Comparison of ENCODE assay signal across 12 cellular contexts in the genomic region with DNA sequence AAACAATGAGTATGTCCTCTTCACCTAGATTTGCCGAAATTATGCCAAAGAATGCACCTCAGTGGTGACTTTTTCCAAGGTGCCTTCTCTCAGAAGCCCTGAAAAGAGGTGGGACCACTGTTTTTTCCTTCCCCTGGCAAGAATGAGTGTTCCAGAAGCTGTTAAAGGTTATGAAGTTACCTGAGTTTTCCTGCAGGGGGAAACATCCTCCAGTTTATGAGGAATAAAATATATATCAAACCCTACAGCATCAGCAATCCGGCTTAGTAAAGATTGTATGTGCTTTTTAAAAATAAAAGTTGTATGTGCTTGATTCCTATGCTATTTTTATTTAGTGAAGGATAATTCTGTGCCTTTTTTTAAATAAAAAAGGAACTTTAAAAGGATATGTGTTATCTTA.
DNase-seq lines count a peak whose midpoint lies in the region; TF ChIP-seq lines count a peak whose summit lies in the region.
"Had no signal": no experiment of that assay in that cellular context is flagged by ENCODE, and none has a peak within 500 bp of the region (broad histone marks: within the 10 kb centered on the region; RNA-seq: fewer than 3 reads in every experiment).

No MANE protein-coding gene starts in this region.

- H3K36me3 ChIP-seq in brain microvascular endothelial cell (replicated peaks) (no peaks in the 10 kb centered on the region), neural progenitor cell (no peaks in the 10 kb centered on the region)
- H3K36me3 ChIP-seq: gastrocnemius medialis had no signal

- no peak overlapping the region for H3K4me2 ChIP-seq in neural progenitor cell

- H3K9ac ChIP-seq in neural progenitor cell: no peak overlapping the region

- H3K27ac ChIP-seq in brain microvascular endothelial cell (no peak overlapping the region), neural progenitor cell (no peak overlapping the region)
- H3K27ac ChIP-seq: gastrocnemius medialis had no signal

- H3K27ac Mint-ChIP-seq in neural progenitor cell: no peak overlapping the region
- H3K27ac Mint-ChIP-seq: activated CD4-positive, alpha-beta memory T cell treated with anti-CD3 and anti-CD28 coated beads, Interleukin-2, amount 10 ng/mL, durations not matched to agents 7 days and 5 days had no signal

- TF ChIP-seq CTCF in LNCaP clone FGC (IDR thresholded peaks at IDR 0.05; ENCODE audit: control insufficient read depth, extremely low read depth, insufficient read depth) (peak; percentile 44), brain microvascular endothelial cell (IDR thresholded peaks at IDR 0.05; ENCODE audit: low read depth, low read length, missing control alignments) (peak; percentile 14), neural progenitor cell (IDR thresholded peaks at IDR 0.05) (peak; percentile 59)

- H3K36me3 Mint-ChIP-seq in neural progenitor cell: no peaks in the 10 kb centered on the region

- H2AFZ ChIP-seq in neural progenitor cell (replicated peaks): no peak overlapping the region

- no peaks in the 10 kb centered on the region for H4K20me1 ChIP-seq in neural progenitor cell (ENCODE audit: low read depth)

- DNase-seq in DMS153 treated with DMSO at 0.1 percent for 48 hours (lab: John Stamatoyannopoulos, UW; ENCODE audit: unreplicated experiment): peak; percentile 18
- no peak for DNase-seq in DMS153 (lab: John Stamatoyannopoulos, UW)
- DNase-seq in LNCaP clone FGC (ENCODE audit: low read depth): no peak
- DNase-seq in brain microvascular endothelial cell: no peak
- peak; percentile 41 for DNase-seq in neural progenitor cell (ENCODE audit: low spot score)
- DNase-seq in SKM-1 (lab: John Stamatoyannopoulos, UW; ENCODE audit: unreplicated experiment): no peak
- no peak for DNase-seq in NCI-H526 treated with DMSO at 0.1 percent for 48 hours (lab: John Stamatoyannopoulos, UW)
- no peak for DNase-seq in NCI-H1930 (lab: John Stamatoyannopoulos, UW)
- DNase-seq: activated CD4-positive, alpha-beta memory T cell treated with anti-CD3 and anti-CD28 coated beads, Interleukin-2, amount 10 ng/mL, durations not matched to agents 7 days and 5 days; aorta; gastrocnemius medialis; Right ventricle myocardium superior had no signal

- H3K4me1 Mint-ChIP-seq in neural progenitor cell: no peaks in the 10 kb centered on the region
- H3K4me1 Mint-ChIP-seq: activated CD4-positive, alpha-beta memory T cell treated with anti-CD3 and anti-CD28 coated beads, Interleukin-2, amount 10 ng/mL, durations not matched to agents 7 days and 5 days had no signal

- H3K79me2 ChIP-seq in neural progenitor cell (ENCODE audit: low read depth): no peaks in the 10 kb centered on the region

- H3K27me3 ChIP-seq in brain microvascular endothelial cell (replicated peaks) (no peaks in the 10 kb centered on the region), neural progenitor cell (no peaks in the 10 kb centered on the region)
- H3K27me3 ChIP-seq: gastrocnemius medialis had no signal

- no peaks in the 10 kb centered on the region for H3K9me3 ChIP-seq in neural progenitor cell (ENCODE audit: low read depth)
- H3K9me3 ChIP-seq: gastrocnemius medialis had no signal

- H3K4me3 ChIP-seq in LNCaP clone FGC (ENCODE audit: low read depth, low read length) (no peak overlapping the region), brain microvascular endothelial cell (ENCODE audit: low read depth, low read length) (no peak overlapping the region), neural progenitor cell (no peak overlapping the region)
- H3K4me3 ChIP-seq: gastrocnemius medialis had no signal

- H3K9me3 Mint-ChIP-seq in neural progenitor cell: no peaks in the 10 kb centered on the region
- H3K9me3 Mint-ChIP-seq: activated CD4-positive, alpha-beta memory T cell treated with anti-CD3 and anti-CD28 coated beads, Interleukin-2, amount 10 ng/mL, durations not matched to agents 7 days and 5 days had no signal

- H3K4me1 ChIP-seq in neural progenitor cell: no peaks in the 10 kb centered on the region
- H3K4me1 ChIP-seq: gastrocnemius medialis had no signal

- H3K27me3 Mint-ChIP-seq in neural progenitor cell (ENCODE audit: insufficient read depth, low read depth): no peaks in the 10 kb centered on the region
- H3K27me3 Mint-ChIP-seq: activated CD4-positive, alpha-beta memory T cell treated with anti-CD3 and anti-CD28 coated beads, Interleukin-2, amount 10 ng/mL, durations not matched to agents 7 days and 5 days had no signal

- H3K4me3 Mint-ChIP-seq in neural progenitor cell: no peak overlapping the region
- H3K4me3 Mint-ChIP-seq: activated CD4-positive, alpha-beta memory T cell treated with anti-CD3 and anti-CD28 coated beads, Interleukin-2, amount 10 ng/mL, durations not matched to agents 7 days and 5 days had no signal

- no peaks in the 10 kb centered on the region for H3F3A ChIP-seq in neural progenitor cell (ENCODE audit: low read depth)

- in situ Hi-C loops in brain microvascular endothelial cell (cut with HindIII; ENCODE audit: low pct_ligation_motif_present, low sequenced_read_pairs): no loop called here

Comparison
In these comparisons a context has a peak if more than half of its experiments do, and no peak if none do; other contexts are left out.
1. DNase-seq: peak in DMS153 treated with DMSO at 0.1 percent for 48 hours (single experiment) and neural progenitor cell (single experiment); none in DMS153 (single experiment), LNCaP clone FGC (single experiment), brain microvascular endothelial cell (single experiment), SKM-1 (single experiment), NCI-H526 treated with DMSO at 0.1 percent for 48 hours (single experiment) and NCI-H1930 (0 of 2).
2. Peak in every context shown above with its lines, with median percentiles within 50 percentile points of each other: CTCF ChIP-seq.